ENCODE assay signal across 8 cellular contexts in genomic region chr1:42957229-42957879, GRCh38. TPM values are rescaled to one million over a fixed set of nuclear protein-coding genes. Genes with fewer than 3 reads are reported as not detected.
A peak's percentile ranks its signal among the peaks of the same experiment; 100 is the strongest.
DNase-seq lines count a peak whose midpoint lies in the region; ATAC-seq lines count a peak whose summit lies in the region.

No MANE protein-coding gene starts in this region.

- H3K4me2 ChIP-seq in BLaER1 = peak overlapping the region; percentile 98

- H3K27ac ChIP-seq in BLaER1 (peak overlapping the region; percentile 95), muscle layer of colon (ENCODE audit: low read depth, low read length) (peak overlapping the region; percentile 66)

- ATAC-seq in central memory CD8-positive, alpha-beta T cell (replicated peaks; ENCODE audit: extremely low read depth, poor library complexity, severe bottlenecking) = no peak

- peak; percentile 31 for DNase-seq in MG63
- DNase-seq in central memory CD8-positive, alpha-beta T cell (ENCODE audit: low spot score in 2 of 2) = no peak
- DNase-seq in NCI-H1436 (lab: John Stamatoyannopoulos, UW) = no peak
- DNase-seq in Ammon's horn (ENCODE audit: low spot score) = no peak
- no peak for DNase-seq in stimulated activated CD4-positive, alpha-beta T cell treated with anti-CD3 and anti-CD28 coated beads, Interleukin-2, amount 100 ng/mL, for 48 hours
- no peak for DNase-seq in head of caudate nucleus

- intact Hi-C loops in head of caudate nucleus (cut with DNase I) = loop anchor here (5.0 kb wide), 1 partner anchor 35 kb away; no protein-coding TSS in a partner anchor

- H3K9ac ChIP-seq in BLaER1 = peak overlapping the region; percentile 93
- peak overlapping the region; percentile 27 for H3K9ac ChIP-seq in muscle layer of colon (ENCODE audit: low read length)

- H3K9me3 Mint-ChIP-seq in central memory CD8-positive, alpha-beta T cell = no peaks in the 10 kb centered on the region

- peaks cover 47% of the 10 kb centered on the region for H3K4me1 Mint-ChIP-seq in central memory CD8-positive, alpha-beta T cell

- H3K36me3 ChIP-seq in BLaER1 (peaks cover 25% of the 10 kb centered on the region), MG63 (peaks cover 36% of the 10 kb centered on the region), muscle layer of colon (ENCODE audit: insufficient read depth, low read length) (no peaks in the 10 kb centered on the region)

- peaks cover 28% of the 10 kb centered on the region for H3K36me3 Mint-ChIP-seq in central memory CD8-positive, alpha-beta T cell (ENCODE audit: insufficient read depth)

- H3K27ac Mint-ChIP-seq in central memory CD8-positive, alpha-beta T cell (ENCODE audit: low read depth) = peak overlapping the region; percentile 87

- H4K20me1 ChIP-seq in BLaER1 = peaks cover 62% of the 10 kb centered on the region

- H3K9me3 ChIP-seq in BLaER1 (no peaks in the 10 kb centered on the region), MG63 (no peaks in the 10 kb centered on the region), muscle layer of colon (ENCODE audit: low read length) (no peaks in the 10 kb centered on the region)

- H3K27me3 ChIP-seq in BLaER1 (no peaks in the 10 kb centered on the region), MG63 (no peaks in the 10 kb centered on the region), muscle layer of colon (ENCODE audit: control insufficient read depth in 1 of 2, insufficient read depth in 2 of 2, low read length in 2 of 2) (no peaks in the 10 kb centered on the region)

- H3K4me3 ChIP-seq in BLaER1 (peak overlapping the region; percentile 98), MG63 (peak overlapping the region; percentile 91), muscle layer of colon (ENCODE audit: low read depth in 1 of 2, low read length in 2 of 2) (peak overlapping the region; percentile 74 to 76)

- no peaks in the 10 kb centered on the region for H3K27me3 Mint-ChIP-seq in central memory CD8-positive, alpha-beta T cell

- H3K4me1 ChIP-seq in BLaER1 (peaks cover 68% of the 10 kb centered on the region), muscle layer of colon (ENCODE audit: insufficient read depth, low read length) (peaks cover 17% of the 10 kb centered on the region)

- H3K4me3 Mint-ChIP-seq in central memory CD8-positive, alpha-beta T cell = peak overlapping the region; percentile 91

RNA-seq across cellular contexts. Expression of gene SLC2A1, which starts 1.3 kb away (rescaled TPM):
- total RNA-seq in MG63 (2014; rRNA removed; shearing (Covaris generic); ENCODE audit: low replicate concordance) = 70.3 and 127 TPM in 2 replicates
